Comparison of ENCODE assay signal across 26 cellular contexts in genomic region chr6:137471497-137471896, GRCh38. TPM values are rescaled to one million over a fixed set of nuclear protein-coding genes. Genes with fewer than 3 reads are reported as not detected.
"Had no signal": no experiment of that assay in that cellular context is flagged by ENCODE, and none has a peak within 500 bp of the region (broad histone marks: within the 10 kb centered on the region; RNA-seq: fewer than 3 reads in every experiment).

No MANE protein-coding gene starts in this region.

- H3K4me1 ChIP-seq: gastrocnemius medialis, heart right ventricle, left lung, right lobe of liver had no signal

- H3K4me3 Mint-ChIP-seq: activated naive CD4-positive, alpha-beta T cell treated with anti-CD3 and anti-CD28 coated beads, Interleukin-2, amount 10 ng/mL, durations not matched to agents 7 days and 5 days; activated naive CD8-positive, alpha-beta T cell treated with anti-CD3 and anti-CD28 coated beads, Interleukin-2, amount 50 U/mL, for 24 hours; activated T-cell treated with anti-CD3 and anti-CD28 coated beads, Interleukin-2, amount 50 U/mL, for 4 hours; naive B cell; neural crest cell; stimulated activated naive B cell treated with anti-CD40 and anti-IgM and Interleukin-4, amounts not matched to agents 10 μg/mL and 1 μg/mL and 100 μg/mL, for 72 hours had no signal

- H3K27ac Mint-ChIP-seq: activated naive CD4-positive, alpha-beta T cell treated with anti-CD3 and anti-CD28 coated beads, Interleukin-2, amount 10 ng/mL, durations not matched to agents 7 days and 5 days; activated naive CD8-positive, alpha-beta T cell treated with anti-CD3 and anti-CD28 coated beads, Interleukin-2, amount 50 U/mL, for 24 hours; naive B cell; stimulated activated naive B cell treated with anti-CD40 and anti-IgM and Interleukin-4, amounts not matched to agents 10 μg/mL and 1 μg/mL and 100 μg/mL, for 72 hours had no signal

- H3K27me3 ChIP-seq: gastrocnemius medialis, right lobe of liver had no signal

- H3K4me1 Mint-ChIP-seq: activated naive CD4-positive, alpha-beta T cell treated with anti-CD3 and anti-CD28 coated beads, Interleukin-2, amount 10 ng/mL, durations not matched to agents 7 days and 5 days; activated naive CD8-positive, alpha-beta T cell treated with anti-CD3 and anti-CD28 coated beads, Interleukin-2, amount 50 U/mL, for 24 hours; naive B cell; stimulated activated naive B cell treated with anti-CD40 and anti-IgM and Interleukin-4, amounts not matched to agents 10 μg/mL and 1 μg/mL and 100 μg/mL, for 72 hours had no signal

- H3K9me3 Mint-ChIP-seq: activated naive CD4-positive, alpha-beta T cell treated with anti-CD3 and anti-CD28 coated beads, Interleukin-2, amount 10 ng/mL, durations not matched to agents 7 days and 5 days; activated naive CD8-positive, alpha-beta T cell treated with anti-CD3 and anti-CD28 coated beads, Interleukin-2, amount 50 U/mL, for 24 hours; activated T-cell treated with anti-CD3 and anti-CD28 coated beads, Interleukin-2, amount 50 U/mL, for 4 hours; naive B cell; neural crest cell; stimulated activated naive B cell treated with anti-CD40 and anti-IgM and Interleukin-4, amounts not matched to agents 10 μg/mL and 1 μg/mL and 100 μg/mL, for 72 hours had no signal

- H3K36me3 Mint-ChIP-seq: activated naive CD4-positive, alpha-beta T cell treated with anti-CD3 and anti-CD28 coated beads, Interleukin-2, amount 10 ng/mL, durations not matched to agents 7 days and 5 days; naive B cell; stimulated activated naive B cell treated with anti-CD40 and anti-IgM and Interleukin-4, amounts not matched to agents 10 μg/mL and 1 μg/mL and 100 μg/mL, for 72 hours had no signal

- H3K36me3 ChIP-seq: brain microvascular endothelial cell, gastrocnemius medialis, heart right ventricle, left lung, right lobe of liver, thoracic aorta had no signal

- H3K4me3 ChIP-seq: coronary artery, gastrocnemius medialis, heart right ventricle, left lung, mucosa of descending colon, right lobe of liver, smooth muscle cell, thoracic aorta had no signal

- H3K4me2 ChIP-seq: smooth muscle cell had no signal

- H3K9me3 ChIP-seq: gastrocnemius medialis, heart right ventricle, left lung, mucosa of descending colon, right lobe of liver, thoracic aorta had no signal

- DNase-seq: activated CD4-positive, alpha-beta T cell treated with anti-CD3 and anti-CD28 coated beads for 48 hours; activated CD4-positive, CD25-positive, alpha-beta regulatory T cell; activated CD8-positive, alpha-beta memory T cell treated with anti-CD3 and anti-CD28 coated beads, Interleukin-2, amount 50 U/mL, for 4 hours; activated effector memory CD4-positive, alpha-beta T cell treated with Interleukin-2 at 50 U/mL for 16 hours; activated naive CD4-positive, alpha-beta T cell treated with anti-CD3 and anti-CD28 coated beads, Interleukin-2, amount 10 ng/mL, durations not matched to agents 7 days and 5 days; activated naive CD8-positive, alpha-beta T cell treated with anti-CD3 and anti-CD28 coated beads, Interleukin-2, amount 50 U/mL, for 24 hours; activated T-cell treated with anti-CD3 and anti-CD28 coated beads, Interleukin-2, amount 50 U/mL, for 4 hours; brain microvascular endothelial cell; central memory CD4-positive, alpha-beta T cell; gastrocnemius medialis; heart right ventricle; left lung; mucosa of descending colon; naive B cell; right lobe of liver; stimulated activated naive B cell treated with anti-CD40 and anti-IgM and Interleukin-4, amounts not matched to agents 10 μg/mL and 1 μg/mL and 100 μg/mL, for 72 hours; T1000 had no signal

- H3K27ac ChIP-seq: brain microvascular endothelial cell, coronary artery, gastrocnemius medialis, heart right ventricle, left lung, right lobe of liver, thoracic aorta had no signal

RNA-seq across cellular contexts. Expression of gene OLIG3, which starts 22.7 kb away (rescaled TPM):
- total RNA-seq: activated T-cell treated with anti-CD3 and anti-CD28 coated beads, Interleukin-2, amount 50 U/mL, for 4 hours; gastrocnemius medialis; heart right ventricle; kidney epithelial cell; left lung; lung microvascular endothelial cell; mucosa of descending colon; osteocyte; pulmonary artery endothelial cell; right lobe of liver; smooth muscle cell; thoracic aorta; ureter had no signal
- polyA plus RNA-seq: heart right ventricle, smooth muscle cell had no signal
